In the genomic region with DNA sequence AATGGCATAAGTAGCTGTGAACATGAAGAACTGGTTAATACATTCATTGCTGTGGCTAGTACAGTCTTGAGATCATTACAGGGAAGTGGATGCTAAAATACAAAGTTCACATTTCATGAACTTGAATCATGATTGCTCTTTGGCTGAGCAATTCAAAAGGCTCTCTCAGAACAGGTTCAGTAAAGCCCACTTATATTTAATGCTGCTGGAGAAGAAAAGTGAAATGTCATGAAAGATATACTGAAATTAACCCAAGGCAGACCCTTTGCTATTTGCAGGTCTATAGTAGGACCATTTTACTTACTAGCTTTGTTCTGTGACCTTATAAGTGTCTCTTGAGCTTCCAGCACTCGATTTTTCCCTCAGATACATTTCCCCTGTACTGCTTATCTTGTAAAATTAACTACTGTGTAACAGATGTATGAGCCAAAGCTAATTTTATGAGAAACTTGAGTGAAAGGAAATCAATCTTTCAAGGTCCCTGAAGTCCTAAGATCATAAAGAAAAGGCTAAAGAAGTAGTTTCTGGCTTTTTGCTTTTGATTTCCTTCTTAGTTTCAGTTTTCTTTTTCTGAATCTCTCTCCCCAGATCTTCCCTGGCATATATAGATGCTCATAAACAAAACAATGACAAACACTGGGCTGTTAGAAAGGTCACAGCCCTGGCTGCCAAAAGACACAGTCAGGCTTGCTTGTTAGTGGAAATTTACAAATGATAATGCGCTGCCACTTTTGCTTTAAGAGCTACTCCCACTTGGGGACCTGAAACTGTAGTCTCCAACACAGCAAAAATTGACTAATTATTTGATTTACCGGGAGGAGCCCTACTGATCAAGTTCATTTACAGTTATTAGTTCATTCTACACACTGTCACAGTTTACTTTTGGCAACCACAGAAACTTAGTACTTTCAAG, we compare ENCODE assay signal across 8 cellular contexts.
DNase-seq lines count a peak whose midpoint lies in the region; ATAC-seq, FAIRE-seq and TF ChIP-seq lines count a peak whose summit lies in the region.

No MANE protein-coding gene starts in this region.

- no peaks in the 10 kb centered on the region for H3K9me2 ChIP-seq in OCI-LY7 (ENCODE audit: insufficient read depth, low read length)

- TF ChIP-seq POLR2A in GM12891 (IDR thresholded peaks at IDR 0.05; ENCODE audit: low read depth, low read length) (no peak), tibial nerve (IDR thresholded peaks at IDR 0.05) (no peak)

- POLR2A ChIA-PET in OCI-LY7 (lab: Charles Lee): interaction anchor here (0.5 to 1.0 kb wide), 3 partner anchors 133 to 573 kb away, joined by 3 to 5 read pairs (median 3); a partner anchor contains a TSS

- TF ChIP-seq CTCF in OCI-LY7 (conservative IDR thresholded peaks at IDR 0.05; ENCODE audit: low read length) (no peak), coronary artery (IDR thresholded peaks at IDR 0.05) (no peak), tibial nerve (IDR thresholded peaks at IDR 0.05) (no peak)

- DNase-seq in GM12891 (ENCODE audit: insufficient read length, low spot score) (no peak), H4 (ENCODE audit: low spot score) (peak; percentile 52), OCI-LY7 (ENCODE audit: low spot score) (no peak), coronary artery (ENCODE audit: low spot score) (no peak), memory B cell (ENCODE audit: low spot score in 2 of 2) (no peak), tibial nerve (ENCODE audit: low spot score in 2 of 2) (peak in 1 of 2 donors; percentile 27), SIG-M5 (lab: John Stamatoyannopoulos, UW) (no peak), NCI-H524 treated with DMSO at 0.1 percent for 48 hours (lab: John Stamatoyannopoulos, UW) (no peak)

- peak overlapping the region; percentile 73 for H3K4me3 Mint-ChIP-seq in memory B cell

- H3K4me1 Mint-ChIP-seq in memory B cell: peaks cover 10% of the 10 kb centered on the region

- peak; percentile 60 for FAIRE-seq in GM12891 (lab: Jason Lieb, UNC)

- intact Hi-C loops in OCI-LY7 (cut with micrococcal nuclease; ENCODE audit: unreplicated experiment): no loop called here

- H3K4me1 ChIP-seq in OCI-LY7 (ENCODE audit: insufficient read depth, low read length, poor library complexity, severe bottlenecking) (peaks cover 7% of the 10 kb centered on the region), tibial nerve (peaks cover 0 to 18% (median 11%) of the 10 kb centered on the region in 4 donors)

- no peaks in the 10 kb centered on the region for H3K79me2 ChIP-seq in OCI-LY7 (ENCODE audit: insufficient read depth, low read depth, low read length)

- ATAC-seq in memory B cell (ENCODE audit: low read depth): peak; percentile 31

- no TSS peak for BruUV-seq in OCI-LY7 (replicated peaks; lab: Mats Ljungman, UMichigan)

- peak overlapping the region; percentile 81 for H3K27ac Mint-ChIP-seq in memory B cell

- CTCF ChIA-PET in OCI-LY7 (lab: Charles Lee; ENCODE audit: unreplicated experiment): no interaction called here

- H3K27ac ChIP-seq in OCI-LY7 (ENCODE audit: low read depth, low read length, poor library complexity, severe bottlenecking) (no peak overlapping the region), coronary artery (peak overlapping the region; percentile 72 to 76), tibial nerve (peak overlapping the region; percentile 52 to 91 (median 83))

- H3K4me3 ChIP-seq in OCI-LY7 (ENCODE audit: low read depth, low read length, poor library complexity, severe bottlenecking): no peak overlapping the region
- peak overlapping the region; percentile 61 for H3K4me3 ChIP-seq in coronary artery
- peak overlapping the region in 3 of 4 donors; percentile 11 to 35 (median 18) for H3K4me3 ChIP-seq in tibial nerve

- peak overlapping the region; percentile 69 for H2AFZ ChIP-seq in OCI-LY7 (ENCODE audit: low read length)

- H3K27me3 Mint-ChIP-seq in memory B cell: peaks cover 3% of the 10 kb centered on the region

- H3K36me3 Mint-ChIP-seq in memory B cell: peaks cover 10% of the 10 kb centered on the region

- H3K36me3 ChIP-seq in OCI-LY7 (ENCODE audit: insufficient read depth, low read length): no peaks in the 10 kb centered on the region
- no peaks in the 10 kb centered on the region for H3K36me3 ChIP-seq in tibial nerve

- TF ChIP-seq EP300 in tibial nerve (IDR thresholded peaks at IDR 0.05): peak in 1 of 2 donors; percentile 25

- H3K27me3 ChIP-seq in tibial nerve: no peaks in the 10 kb centered on the region

- WGBS in tibial nerve, 2 donors: 0 to 5% methylated on average over 3 of the region's 3 CpGs

- peaks cover 10% of the 10 kb centered on the region for H3K9me3 Mint-ChIP-seq in memory B cell

- no peaks in the 10 kb centered on the region for H4K20me1 ChIP-seq in OCI-LY7 (ENCODE audit: insufficient read depth, low read length)

- peak overlapping the region; percentile 18; the same call in 1 of the 2 replicates for H3K4me2 ChIP-seq in OCI-LY7 (ENCODE audit: low read length)

- H3K9me3 ChIP-seq in OCI-LY7 (ENCODE audit: low read length): peaks cover 18% of the 10 kb centered on the region
- peaks cover 0 to 10% (median 0%) of the 10 kb centered on the region in 4 donors for H3K9me3 ChIP-seq in tibial nerve

TF ChIP-seq in GM12891, 5 proteins besides CTCF, POLR2A, EP300 and RAD21:
- TF ChIP-seq PAX5 (IDR thresholded peaks at IDR 0.05; ENCODE audit: insufficient read depth, low read length, severe bottlenecking): no peak
- no peak for TF ChIP-seq TAF1 (IDR thresholded peaks at IDR 0.05; ENCODE audit: low read depth, low read length)
- no peak for TF ChIP-seq SPI1 (IDR thresholded peaks at IDR 0.05; ENCODE audit: low read depth, low read length)
- no peak for TF ChIP-seq POU2F2 (IDR thresholded peaks at IDR 0.05; ENCODE audit: low read depth, low read length)
- no peak for TF ChIP-seq POLR2AphosphoS5 (IDR thresholded peaks at IDR 0.05; ENCODE audit: low read depth, low read length)
